ENCODE assay signal across 1 cellular context in the genomic region with DNA sequence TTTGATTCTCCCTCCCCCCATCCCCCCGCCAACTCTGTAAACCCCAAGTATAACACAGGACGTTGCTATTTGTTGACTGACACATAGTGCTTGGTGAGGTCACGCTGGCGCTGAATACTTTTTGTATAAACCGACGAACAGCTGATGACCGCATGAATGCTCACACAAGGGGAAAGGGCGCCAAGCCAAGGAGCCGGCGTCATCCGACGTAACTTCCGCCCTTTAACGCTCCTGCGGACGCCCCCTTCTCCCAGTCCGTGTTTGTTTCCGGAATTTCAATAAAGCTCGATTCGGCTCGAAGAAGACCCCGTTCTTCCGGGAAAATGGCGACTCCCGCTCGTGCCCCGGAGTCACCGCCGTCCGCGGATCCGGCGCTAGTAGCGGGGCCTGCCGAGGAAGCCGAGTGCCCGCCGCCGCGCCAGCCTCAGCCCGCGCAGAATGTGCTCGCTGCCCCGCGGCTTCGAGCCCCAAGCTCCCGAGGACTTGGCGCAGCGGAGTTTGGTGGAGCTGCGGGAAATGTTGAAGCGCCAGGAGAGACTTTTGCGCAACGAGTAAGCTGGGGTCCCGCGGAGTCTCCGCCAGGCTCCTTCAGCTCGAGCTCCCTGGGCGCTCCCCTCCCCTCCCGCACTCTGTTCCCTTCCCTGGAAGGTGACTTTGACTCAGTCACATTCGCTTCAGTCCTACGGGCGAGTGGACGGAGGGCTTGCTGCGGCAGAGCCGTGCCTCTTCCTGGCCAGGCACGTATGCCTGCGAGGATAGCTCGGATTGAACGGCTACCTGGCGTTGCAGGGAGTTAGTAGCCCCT.
TF ChIP-seq lines count a peak whose summit lies in the region.

A gene (plus strand): TSS at position 310 of the 805 bp plus-strand sequence. CDS start 129 bp downstream, at position 439.

TF ChIP-seq in WTC11, 78 proteins besides CTCF, POLR2A, EP300 and RAD21 (continued from another document and continues in another):
- TF ChIP-seq, protein P1, sequence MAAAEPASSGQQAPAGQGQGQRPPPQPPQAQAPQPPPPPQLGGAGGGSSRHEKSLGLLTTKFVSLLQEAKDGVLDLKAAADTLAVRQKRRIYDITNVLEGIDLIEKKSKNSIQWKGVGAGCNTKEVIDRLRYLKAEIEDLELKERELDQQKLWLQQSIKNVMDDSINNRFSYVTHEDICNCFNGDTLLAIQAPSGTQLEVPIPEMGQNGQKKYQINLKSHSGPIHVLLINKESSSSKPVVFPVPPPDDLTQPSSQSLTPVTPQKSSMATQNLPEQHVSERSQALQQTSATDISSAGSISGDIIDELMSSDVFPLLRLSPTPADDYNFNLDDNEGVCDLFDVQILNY (CRISPR knock-in tag; IDR thresholded peaks at IDR 0.05), result peak; percentile 91
- TF ChIP-seq, protein P2, sequence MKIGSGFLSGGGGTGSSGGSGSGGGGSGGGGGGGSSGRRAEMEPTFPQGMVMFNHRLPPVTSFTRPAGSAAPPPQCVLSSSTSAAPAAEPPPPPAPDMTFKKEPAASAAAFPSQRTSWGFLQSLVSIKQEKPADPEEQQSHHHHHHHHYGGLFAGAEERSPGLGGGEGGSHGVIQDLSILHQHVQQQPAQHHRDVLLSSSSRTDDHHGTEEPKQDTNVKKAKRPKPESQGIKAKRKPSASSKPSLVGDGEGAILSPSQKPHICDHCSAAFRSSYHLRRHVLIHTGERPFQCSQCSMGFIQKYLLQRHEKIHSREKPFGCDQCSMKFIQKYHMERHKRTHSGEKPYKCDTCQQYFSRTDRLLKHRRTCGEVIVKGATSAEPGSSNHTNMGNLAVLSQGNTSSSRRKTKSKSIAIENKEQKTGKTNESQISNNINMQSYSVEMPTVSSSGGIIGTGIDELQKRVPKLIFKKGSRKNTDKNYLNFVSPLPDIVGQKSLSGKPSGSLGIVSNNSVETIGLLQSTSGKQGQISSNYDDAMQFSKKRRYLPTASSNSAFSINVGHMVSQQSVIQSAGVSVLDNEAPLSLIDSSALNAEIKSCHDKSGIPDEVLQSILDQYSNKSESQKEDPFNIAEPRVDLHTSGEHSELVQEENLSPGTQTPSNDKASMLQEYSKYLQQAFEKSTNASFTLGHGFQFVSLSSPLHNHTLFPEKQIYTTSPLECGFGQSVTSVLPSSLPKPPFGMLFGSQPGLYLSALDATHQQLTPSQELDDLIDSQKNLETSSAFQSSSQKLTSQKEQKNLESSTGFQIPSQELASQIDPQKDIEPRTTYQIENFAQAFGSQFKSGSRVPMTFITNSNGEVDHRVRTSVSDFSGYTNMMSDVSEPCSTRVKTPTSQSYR (CRISPR knock-in tag; IDR thresholded peaks at IDR 0.05), result peak; percentile 70; the same call in 1 of the 2 replicates
- TF ChIP-seq, protein P3, sequence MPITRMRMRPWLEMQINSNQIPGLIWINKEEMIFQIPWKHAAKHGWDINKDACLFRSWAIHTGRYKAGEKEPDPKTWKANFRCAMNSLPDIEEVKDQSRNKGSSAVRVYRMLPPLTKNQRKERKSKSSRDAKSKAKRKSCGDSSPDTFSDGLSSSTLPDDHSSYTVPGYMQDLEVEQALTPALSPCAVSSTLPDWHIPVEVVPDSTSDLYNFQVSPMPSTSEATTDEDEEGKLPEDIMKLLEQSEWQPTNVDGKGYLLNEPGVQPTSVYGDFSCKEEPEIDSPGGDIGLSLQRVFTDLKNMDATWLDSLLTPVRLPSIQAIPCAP (CRISPR knock-in tag; IDR thresholded peaks at IDR 0.05), result peak; percentile 70; the same call in 1 of the 2 replicates
- TF ChIP-seq ETV6 (CRISPR knock-in tag; IDR thresholded peaks at IDR 0.05) (peak; percentile 93), NFE2L1 (CRISPR knock-in tag; IDR thresholded peaks at IDR 0.05) (peak; percentile 13; the same call in 1 of the 2 replicates), NFYB (CRISPR knock-in tag; conservative IDR thresholded peaks at IDR 0.05; ENCODE audit: low read depth) (no peak), TEAD1 (CRISPR knock-in tag; IDR thresholded peaks at IDR 0.05) (peak; percentile 71), JAZF1 (CRISPR knock-in tag; IDR thresholded peaks at IDR 0.05) (no peak), TP53 (CRISPR knock-in tag; IDR thresholded peaks at IDR 0.05) (peak; percentile 58; the same call in 1 of the 2 replicates), ZBTB21 (CRISPR knock-in tag; IDR thresholded peaks at IDR 0.05; ENCODE audit: borderline replicate concordance) (peak; percentile 67; the same call in 1 of the 2 replicates), SOX15 (CRISPR knock-in tag; IDR thresholded peaks at IDR 0.05) (no peak), ZNF219 (CRISPR knock-in tag; IDR thresholded peaks at IDR 0.05; ENCODE audit: borderline replicate concordance) (no peak), ZNF317 (CRISPR knock-in tag; IDR thresholded peaks at IDR 0.05; ENCODE audit: borderline replicate concordance, low read depth) (0 out of 2 replicates have a peak, but pooled peaks have one; percentile 40), GTF2I (CRISPR knock-in tag; conservative IDR thresholded peaks at IDR 0.05) (no peak), GABPB1 (CRISPR knock-in tag; IDR thresholded peaks at IDR 0.05) (peak; percentile 78), KAT7 (CRISPR knock-in tag; IDR thresholded peaks at IDR 0.05; ENCODE audit: borderline replicate concordance) (peak; percentile 64; the same call in 1 of the 2 replicates), NR3C1 (CRISPR knock-in tag; conservative IDR thresholded peaks at IDR 0.05; ENCODE audit: low read depth) (0 out of 2 replicates have a peak, but pooled peaks have one; percentile 73), ZNF416 (CRISPR knock-in tag; IDR thresholded peaks at IDR 0.05) (no peak), CREB1 (CRISPR knock-in tag; IDR thresholded peaks at IDR 0.05) (peak; percentile 89; the same call in 1 of the 2 replicates)
- TF ChIP-seq, protein P4, sequence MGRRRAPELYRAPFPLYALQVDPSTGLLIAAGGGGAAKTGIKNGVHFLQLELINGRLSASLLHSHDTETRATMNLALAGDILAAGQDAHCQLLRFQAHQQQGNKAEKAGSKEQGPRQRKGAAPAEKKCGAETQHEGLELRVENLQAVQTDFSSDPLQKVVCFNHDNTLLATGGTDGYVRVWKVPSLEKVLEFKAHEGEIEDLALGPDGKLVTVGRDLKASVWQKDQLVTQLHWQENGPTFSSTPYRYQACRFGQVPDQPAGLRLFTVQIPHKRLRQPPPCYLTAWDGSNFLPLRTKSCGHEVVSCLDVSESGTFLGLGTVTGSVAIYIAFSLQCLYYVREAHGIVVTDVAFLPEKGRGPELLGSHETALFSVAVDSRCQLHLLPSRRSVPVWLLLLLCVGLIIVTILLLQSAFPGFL (CRISPR knock-in tag; IDR thresholded peaks at IDR 0.05; ENCODE audit: borderline replicate concordance), result peak; percentile 8; the same call in 1 of the 2 replicates
- TF ChIP-seq, protein P5, sequence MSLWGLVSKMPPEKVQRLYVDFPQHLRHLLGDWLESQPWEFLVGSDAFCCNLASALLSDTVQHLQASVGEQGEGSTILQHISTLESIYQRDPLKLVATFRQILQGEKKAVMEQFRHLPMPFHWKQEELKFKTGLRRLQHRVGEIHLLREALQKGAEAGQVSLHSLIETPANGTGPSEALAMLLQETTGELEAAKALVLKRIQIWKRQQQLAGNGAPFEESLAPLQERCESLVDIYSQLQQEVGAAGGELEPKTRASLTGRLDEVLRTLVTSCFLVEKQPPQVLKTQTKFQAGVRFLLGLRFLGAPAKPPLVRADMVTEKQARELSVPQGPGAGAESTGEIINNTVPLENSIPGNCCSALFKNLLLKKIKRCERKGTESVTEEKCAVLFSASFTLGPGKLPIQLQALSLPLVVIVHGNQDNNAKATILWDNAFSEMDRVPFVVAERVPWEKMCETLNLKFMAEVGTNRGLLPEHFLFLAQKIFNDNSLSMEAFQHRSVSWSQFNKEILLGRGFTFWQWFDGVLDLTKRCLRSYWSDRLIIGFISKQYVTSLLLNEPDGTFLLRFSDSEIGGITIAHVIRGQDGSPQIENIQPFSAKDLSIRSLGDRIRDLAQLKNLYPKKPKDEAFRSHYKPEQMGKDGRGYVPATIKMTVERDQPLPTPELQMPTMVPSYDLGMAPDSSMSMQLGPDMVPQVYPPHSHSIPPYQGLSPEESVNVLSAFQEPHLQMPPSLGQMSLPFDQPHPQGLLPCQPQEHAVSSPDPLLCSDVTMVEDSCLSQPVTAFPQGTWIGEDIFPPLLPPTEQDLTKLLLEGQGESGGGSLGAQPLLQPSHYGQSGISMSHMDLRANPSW (CRISPR knock-in tag; conservative IDR thresholded peaks at IDR 0.05; ENCODE audit: low read depth), result no peak
- TF ChIP-seq, protein P6, sequence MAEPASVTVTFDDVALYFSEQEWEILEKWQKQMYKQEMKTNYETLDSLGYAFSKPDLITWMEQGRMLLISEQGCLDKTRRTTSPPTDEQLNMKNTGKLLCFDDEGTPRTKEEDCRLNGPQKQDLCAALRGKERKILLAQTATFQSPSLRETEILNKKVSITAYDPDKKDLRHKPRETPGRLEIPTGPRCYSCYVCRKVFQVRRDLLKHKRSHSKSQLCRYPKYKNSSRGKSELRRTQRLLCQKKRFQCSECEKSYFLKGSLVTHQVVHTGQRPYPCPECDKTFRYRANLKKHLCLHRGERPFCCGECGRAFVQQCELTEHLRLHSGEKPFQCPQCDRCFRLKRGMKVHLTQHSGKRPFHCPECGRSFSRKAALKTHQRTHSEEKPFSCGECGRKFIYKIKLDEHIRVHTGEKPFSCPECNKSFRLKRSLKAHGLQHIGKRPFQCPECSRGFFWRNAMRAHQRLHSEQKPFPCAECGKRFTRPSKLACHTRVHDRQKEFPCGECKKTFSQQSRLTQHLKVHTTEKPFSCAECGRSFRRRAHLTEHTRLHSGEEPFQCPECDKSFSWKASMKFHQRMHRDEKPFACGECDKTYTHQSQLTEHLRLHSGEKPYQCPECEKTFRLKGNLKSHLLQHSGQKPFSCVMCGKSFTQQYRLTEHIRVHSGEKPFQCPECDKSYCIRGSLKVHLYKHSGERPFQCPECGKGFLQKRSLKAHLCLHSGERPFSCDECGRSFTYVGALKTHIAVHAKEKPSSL (CRISPR knock-in tag; conservative IDR thresholded peaks at IDR 0.05), result no peak
- TF ChIP-seq, protein P7, sequence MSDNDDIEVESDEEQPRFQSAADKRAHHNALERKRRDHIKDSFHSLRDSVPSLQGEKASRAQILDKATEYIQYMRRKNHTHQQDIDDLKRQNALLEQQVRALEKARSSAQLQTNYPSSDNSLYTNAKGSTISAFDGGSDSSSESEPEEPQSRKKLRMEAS (CRISPR knock-in tag; IDR thresholded peaks at IDR 0.05), result peak; percentile 95
- TF ChIP-seq, protein P8, sequence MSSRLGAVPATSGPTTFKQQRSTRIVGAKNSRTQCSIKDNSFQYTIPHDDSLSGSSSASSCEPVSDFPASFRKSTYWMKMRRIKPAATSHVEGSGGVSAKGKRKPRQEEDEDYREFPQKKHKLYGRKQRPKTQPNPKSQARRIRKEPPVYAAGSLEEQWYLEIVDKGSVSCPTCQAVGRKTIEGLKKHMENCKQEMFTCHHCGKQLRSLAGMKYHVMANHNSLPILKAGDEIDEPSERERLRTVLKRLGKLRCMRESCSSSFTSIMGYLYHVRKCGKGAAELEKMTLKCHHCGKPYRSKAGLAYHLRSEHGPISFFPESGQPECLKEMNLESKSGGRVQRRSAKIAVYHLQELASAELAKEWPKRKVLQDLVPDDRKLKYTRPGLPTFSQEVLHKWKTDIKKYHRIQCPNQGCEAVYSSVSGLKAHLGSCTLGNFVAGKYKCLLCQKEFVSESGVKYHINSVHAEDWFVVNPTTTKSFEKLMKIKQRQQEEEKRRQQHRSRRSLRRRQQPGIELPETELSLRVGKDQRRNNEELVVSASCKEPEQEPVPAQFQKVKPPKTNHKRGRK (CRISPR knock-in tag; IDR thresholded peaks at IDR 0.05; ENCODE audit: borderline replicate concordance), result 0 out of 2 replicates have a peak, but pooled peaks have one; percentile 15
- TF ChIP-seq, protein P9, sequence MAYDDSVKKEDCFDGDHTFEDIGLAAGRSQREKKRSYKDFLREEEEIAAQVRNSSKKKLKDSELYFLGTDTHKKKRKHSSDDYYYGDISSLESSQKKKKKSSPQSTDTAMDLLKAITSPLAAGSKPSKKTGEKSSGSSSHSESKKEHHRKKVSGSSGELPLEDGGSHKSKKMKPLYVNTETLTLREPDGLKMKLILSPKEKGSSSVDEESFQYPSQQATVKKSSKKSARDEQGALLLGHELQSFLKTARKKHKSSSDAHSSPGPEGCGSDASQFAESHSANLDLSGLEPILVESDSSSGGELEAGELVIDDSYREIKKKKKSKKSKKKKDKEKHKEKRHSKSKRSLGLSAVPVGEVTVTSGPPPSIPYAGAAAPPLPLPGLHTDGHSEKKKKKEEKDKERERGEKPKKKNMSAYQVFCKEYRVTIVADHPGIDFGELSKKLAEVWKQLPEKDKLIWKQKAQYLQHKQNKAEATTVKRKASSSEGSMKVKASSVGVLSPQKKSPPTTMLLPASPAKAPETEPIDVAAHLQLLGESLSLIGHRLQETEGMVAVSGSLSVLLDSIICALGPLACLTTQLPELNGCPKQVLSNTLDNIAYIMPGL (CRISPR knock-in tag; IDR thresholded peaks at IDR 0.05), result peak; percentile 87
- TF ChIP-seq, protein P10, sequence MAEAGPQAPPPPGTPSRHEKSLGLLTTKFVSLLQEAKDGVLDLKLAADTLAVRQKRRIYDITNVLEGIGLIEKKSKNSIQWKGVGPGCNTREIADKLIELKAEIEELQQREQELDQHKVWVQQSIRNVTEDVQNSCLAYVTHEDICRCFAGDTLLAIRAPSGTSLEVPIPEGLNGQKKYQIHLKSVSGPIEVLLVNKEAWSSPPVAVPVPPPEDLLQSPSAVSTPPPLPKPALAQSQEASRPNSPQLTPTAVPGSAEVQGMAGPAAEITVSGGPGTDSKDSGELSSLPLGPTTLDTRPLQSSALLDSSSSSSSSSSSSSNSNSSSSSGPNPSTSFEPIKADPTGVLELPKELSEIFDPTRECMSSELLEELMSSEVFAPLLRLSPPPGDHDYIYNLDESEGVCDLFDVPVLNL (CRISPR knock-in tag; IDR thresholded peaks at IDR 0.05; ENCODE audit: borderline replicate concordance, low read depth), result peak; percentile 76
- TF ChIP-seq, protein P11, sequence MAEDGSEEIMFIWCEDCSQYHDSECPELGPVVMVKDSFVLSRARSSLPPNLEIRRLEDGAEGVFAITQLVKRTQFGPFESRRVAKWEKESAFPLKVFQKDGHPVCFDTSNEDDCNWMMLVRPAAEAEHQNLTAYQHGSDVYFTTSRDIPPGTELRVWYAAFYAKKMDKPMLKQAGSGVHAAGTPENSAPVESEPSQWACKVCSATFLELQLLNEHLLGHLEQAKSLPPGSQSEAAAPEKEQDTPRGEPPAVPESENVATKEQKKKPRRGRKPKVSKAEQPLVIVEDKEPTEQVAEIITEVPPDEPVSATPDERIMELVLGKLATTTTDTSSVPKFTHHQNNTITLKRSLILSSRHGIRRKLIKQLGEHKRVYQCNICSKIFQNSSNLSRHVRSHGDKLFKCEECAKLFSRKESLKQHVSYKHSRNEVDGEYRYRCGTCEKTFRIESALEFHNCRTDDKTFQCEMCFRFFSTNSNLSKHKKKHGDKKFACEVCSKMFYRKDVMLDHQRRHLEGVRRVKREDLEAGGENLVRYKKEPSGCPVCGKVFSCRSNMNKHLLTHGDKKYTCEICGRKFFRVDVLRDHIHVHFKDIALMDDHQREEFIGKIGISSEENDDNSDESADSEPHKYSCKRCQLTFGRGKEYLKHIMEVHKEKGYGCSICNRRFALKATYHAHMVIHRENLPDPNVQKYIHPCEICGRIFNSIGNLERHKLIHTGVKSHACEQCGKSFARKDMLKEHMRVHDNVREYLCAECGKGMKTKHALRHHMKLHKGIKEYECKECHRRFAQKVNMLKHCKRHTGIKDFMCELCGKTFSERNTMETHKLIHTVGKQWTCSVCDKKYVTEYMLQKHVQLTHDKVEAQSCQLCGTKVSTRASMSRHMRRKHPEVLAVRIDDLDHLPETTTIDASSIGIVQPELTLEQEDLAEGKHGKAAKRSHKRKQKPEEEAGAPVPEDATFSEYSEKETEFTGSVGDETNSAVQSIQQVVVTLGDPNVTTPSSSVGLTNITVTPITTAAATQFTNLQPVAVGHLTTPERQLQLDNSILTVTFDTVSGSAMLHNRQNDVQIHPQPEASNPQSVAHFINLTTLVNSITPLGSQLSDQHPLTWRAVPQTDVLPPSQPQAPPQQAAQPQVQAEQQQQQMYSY (CRISPR knock-in tag; IDR thresholded peaks at IDR 0.05), result peak; percentile 22; the same call in 1 of the 2 replicates
